11 cellular contexts compared by ENCODE assay signal in the genomic region with DNA sequence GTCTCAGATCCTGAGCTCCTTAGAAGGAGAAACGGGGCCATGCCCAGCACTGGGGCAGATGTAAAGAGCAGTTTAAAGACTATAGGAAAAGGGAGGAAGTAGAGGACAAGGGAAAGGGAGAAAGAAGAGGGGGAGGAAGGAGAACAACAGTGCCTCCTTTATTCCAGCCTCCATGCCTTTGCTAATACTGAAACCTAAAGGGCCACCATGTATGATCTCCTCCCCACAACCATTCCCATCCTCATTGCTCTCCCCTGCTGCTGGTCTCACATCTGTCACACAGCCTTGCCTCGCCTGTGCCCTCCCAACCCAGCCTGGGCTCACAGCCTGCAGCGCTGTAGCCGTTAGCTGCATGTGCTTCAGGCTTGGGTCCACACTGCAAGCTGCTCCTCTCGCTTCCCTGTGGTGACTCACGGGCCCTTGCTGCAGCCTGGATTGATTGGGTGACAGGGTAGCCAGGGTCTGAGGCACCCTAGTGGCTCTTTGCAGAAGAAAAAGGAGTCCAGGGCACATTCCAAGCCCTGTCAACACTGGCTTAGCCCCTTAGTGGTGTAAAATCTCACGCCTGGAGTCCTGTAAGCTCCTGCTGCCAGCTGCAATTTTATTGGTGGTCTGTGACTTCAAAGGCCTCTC.
DNase-seq lines count a peak whose midpoint lies in the region; ATAC-seq lines count a peak whose summit lies in the region.
"Had no signal": no experiment of that assay in that cellular context is flagged by ENCODE, and none has a peak within 500 bp of the region (broad histone marks: within the 10 kb centered on the region; RNA-seq: fewer than 3 reads in every experiment).

No MANE protein-coding gene starts in this region.

- DNase-seq in EL (peak; percentile 53), MG63 (peak; percentile 53), amniotic epithelial cell (ENCODE audit: low read depth) (peak; percentile 10), mucosa of gallbladder (ENCODE audit: low spot score) (peak; percentile 45), GM19240 (ENCODE audit: insufficient read length, low spot score) (no peak), left ventricle myocardium superior (no peak), SW 1271 (lab: John Stamatoyannopoulos, UW) (no peak), hippocampal formation (lab: John Stamatoyannopoulos, UW) (no peak)
- DNase-seq: activated CD4-positive, alpha-beta T cell treated with anti-CD3 and anti-CD28 coated beads, Interleukin-2, amount 50 U/mL, for 1 hour; esophagus squamous epithelium; lower lobe of right lung had no signal

- no peaks in the 10 kb centered on the region for H3K36me3 ChIP-seq in MG63
- H3K36me3 ChIP-seq: esophagus squamous epithelium, lower lobe of right lung had no signal

- H3K9me3 ChIP-seq in MG63, result no peaks in the 10 kb centered on the region
- H3K9me3 ChIP-seq: lower lobe of right lung had no signal

- no peak for ATAC-seq in left ventricle myocardium superior

- H3K27me3 ChIP-seq in MG63, result no peaks in the 10 kb centered on the region
- H3K27me3 ChIP-seq: esophagus squamous epithelium had no signal

- H3K4me3 ChIP-seq in MG63, result no peak overlapping the region
- H3K4me3 ChIP-seq: esophagus squamous epithelium, lower lobe of right lung had no signal

- intact Hi-C loops in left ventricle myocardium superior (cut with micrococcal nuclease), result no loop called here

Comparison
In these comparisons a context has a peak if more than half of its experiments do, and no peak if none do; other contexts are left out.
1. DNase-seq: peak in EL (single experiment), MG63 (single experiment), amniotic epithelial cell (single experiment) and mucosa of gallbladder (single experiment); none in GM19240 (single experiment), left ventricle myocardium superior (single experiment), SW 1271 (0 of 2) and hippocampal formation (0 of 2).